In genomic region chr4:173252024-173252935, GRCh38 we compare ENCODE assay signal across 8 cellular contexts.
DNase-seq lines count a peak whose midpoint lies in the region; ATAC-seq and TF ChIP-seq lines count a peak whose summit lies in the region.

No MANE protein-coding gene starts in this region.

- H2AFZ ChIP-seq in GM23248: no peak overlapping the region

- H3K36me3 ChIP-seq in GM23248 (ENCODE audit: low read depth): no peaks in the 10 kb centered on the region
- H3K36me3 ChIP-seq in RWPE2 (ENCODE audit: low read depth): no peaks in the 10 kb centered on the region

- 29 to 35% methylated on average over 6 of the region's 6 CpGs for WGBS in GM23248 (ENCODE audit: low coverage in 1 of 2, low lambda C conversion rate in 2 of 2, missing lambda C conversion rate in 2 of 2), 2 experiments

- TF ChIP-seq EP300 in Ishikawa (IDR thresholded peaks at IDR 0.05; ENCODE audit: borderline replicate concordance): peak; percentile 89

- H3K4me3 ChIP-seq in GM23248 (no peak overlapping the region), RWPE2 (ENCODE audit: severe bottlenecking) (no peak overlapping the region), fibroblast of villous mesenchyme (ENCODE audit: low read depth, low read length) (no peak overlapping the region)

- TF ChIP-seq CTCF in RWPE2 (IDR thresholded peaks at IDR 0.05; ENCODE audit: poor library complexity, severe bottlenecking): no peak
- no peak for TF ChIP-seq CTCF in fibroblast of villous mesenchyme (IDR thresholded peaks at IDR 0.05; ENCODE audit: insufficient read depth, low read depth, low read length)

- H3K9me3 ChIP-seq in GM23248 (ENCODE audit: low read depth) (no peaks in the 10 kb centered on the region), RWPE2 (ENCODE audit: severe bottlenecking) (no peaks in the 10 kb centered on the region)

- in situ Hi-C loops in GM23248 (cut with MboI): loop anchor here (10.0 kb wide), 1 partner anchor 227 kb away; no protein-coding TSS in a partner anchor

- peak; percentile 99 for ATAC-seq in RWPE2 (ENCODE audit: low read depth)

- H3K9ac ChIP-seq in GM23248: no peak overlapping the region

- TF ChIP-seq RAD21 in Ishikawa (IDR thresholded peaks at IDR 0.05; ENCODE audit: low read depth): peak; percentile 25

- peaks cover 7% of the 10 kb centered on the region; the same call in 1 of the 2 replicates for H4K20me1 ChIP-seq in GM23248 (ENCODE audit: insufficient read depth)

- no peaks in the 10 kb centered on the region for H3K9me2 ChIP-seq in GM23248 (ENCODE audit: insufficient read depth)

- H3K4me1 ChIP-seq in GM23248 (ENCODE audit: insufficient read depth): 0 out of 2 replicates have a peak, but pooled peaks cover 5% of the 10 kb centered on the region
- H3K4me1 ChIP-seq in RWPE2 (ENCODE audit: insufficient read depth, poor library complexity, severe bottlenecking): peaks cover 10% of the 10 kb centered on the region

- peaks cover 78% of the 10 kb centered on the region for H3K27me3 ChIP-seq in GM23248 (replicated peaks; ENCODE audit: insufficient read depth)
- H3K27me3 ChIP-seq in RWPE2 (ENCODE audit: insufficient read depth, poor library complexity, severe bottlenecking): no peaks in the 10 kb centered on the region

- peaks cover 22% of the 10 kb centered on the region for H3F3A ChIP-seq in GM23248 (ENCODE audit: insufficient read depth)

- H3K79me2 ChIP-seq in GM23248 (ENCODE audit: insufficient read depth): no peaks in the 10 kb centered on the region

- H3K4me2 ChIP-seq in GM23248 (ENCODE audit: unreplicated experiment): no peak overlapping the region

- H3K27ac ChIP-seq in GM23248 (no peak overlapping the region), RWPE2 (ENCODE audit: poor library complexity, severe bottlenecking) (peak overlapping the region; percentile 36)

- peak; percentile 41 for DNase-seq in activated CD4-positive, alpha-beta T cell treated with anti-CD3 and anti-CD28 coated beads for 48 hours
- no peak for DNase-seq in activated CD4-positive, alpha-beta T cell treated with anti-CD3 and anti-CD28 coated beads, Interleukin-2, amount 50 U/mL, for 1 hour
- DNase-seq in GM23248: peak; percentile 93
- peak; percentile 93 for DNase-seq in RWPE2 (ENCODE audit: low spot score)
- DNase-seq in fibroblast of villous mesenchyme (ENCODE audit: low read depth): peak; percentile 92
- peak; percentile 100 for DNase-seq in renal cortical epithelial cell (ENCODE audit: low read depth)
- no peak for DNase-seq in retina

TF ChIP-seq in Ishikawa, 13 proteins besides CTCF, POLR2A, EP300 and RAD21:
- TF ChIP-seq NFIC (IDR thresholded peaks at IDR 0.05) (peak; percentile 94), CEBPB (IDR thresholded peaks at IDR 0.05) (peak; percentile 79), FOXM1 (IDR thresholded peaks at IDR 0.05; ENCODE audit: borderline replicate concordance, low read depth) (peak; percentile 84), TAF1 (IDR thresholded peaks at IDR 0.05; ENCODE audit: low read depth) (no peak), YY1 (IDR thresholded peaks at IDR 0.05; ENCODE audit: low read depth) (peak; percentile 24; the same call in 1 of the 2 replicates), TEAD4 (IDR thresholded peaks at IDR 0.05) (peak; percentile 71), TCF12 (IDR thresholded peaks at IDR 0.05; ENCODE audit: low read depth) (peak; percentile 97), ZBTB7A (IDR thresholded peaks at IDR 0.05; ENCODE audit: low read depth) (no peak), REST (IDR thresholded peaks at IDR 0.05; ENCODE audit: low read depth) (peak; percentile 82), EGR1 (IDR thresholded peaks at IDR 0.05) (no peak), CREB1 (IDR thresholded peaks at IDR 0.05; ENCODE audit: low read depth) (no peak)
- TF ChIP-seq, protein P1, sequence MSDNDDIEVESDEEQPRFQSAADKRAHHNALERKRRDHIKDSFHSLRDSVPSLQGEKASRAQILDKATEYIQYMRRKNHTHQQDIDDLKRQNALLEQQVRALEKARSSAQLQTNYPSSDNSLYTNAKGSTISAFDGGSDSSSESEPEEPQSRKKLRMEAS (IDR thresholded peaks at IDR 0.05): peak; percentile 66
- TF ChIP-seq, protein P2, sequence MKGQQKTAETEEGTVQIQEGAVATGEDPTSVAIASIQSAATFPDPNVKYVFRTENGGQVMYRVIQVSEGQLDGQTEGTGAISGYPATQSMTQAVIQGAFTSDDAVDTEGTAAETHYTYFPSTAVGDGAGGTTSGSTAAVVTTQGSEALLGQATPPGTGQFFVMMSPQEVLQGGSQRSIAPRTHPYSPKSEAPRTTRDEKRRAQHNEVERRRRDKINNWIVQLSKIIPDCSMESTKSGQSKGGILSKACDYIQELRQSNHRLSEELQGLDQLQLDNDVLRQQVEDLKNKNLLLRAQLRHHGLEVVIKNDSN (IDR thresholded peaks at IDR 0.05): no peak; the same call in 1 of the 2 replicates

Comparison
In these comparisons a context has a peak if more than half of its experiments do, and no peak if none do; other contexts are left out.
1. DNase-seq: peak in activated CD4-positive, alpha-beta T cell treated with anti-CD3 and anti-CD28 coated beads for 48 hours (single experiment), GM23248 (single experiment), RWPE2 (single experiment), fibroblast of villous mesenchyme (single experiment) and renal cortical epithelial cell (single experiment); none in activated CD4-positive, alpha-beta T cell treated with anti-CD3 and anti-CD28 coated beads, Interleukin-2, amount 50 U/mL, for 1 hour (single experiment) and retina (single experiment).